Comparison of ENCODE assay signal across 22 cellular contexts in the genomic region with DNA sequence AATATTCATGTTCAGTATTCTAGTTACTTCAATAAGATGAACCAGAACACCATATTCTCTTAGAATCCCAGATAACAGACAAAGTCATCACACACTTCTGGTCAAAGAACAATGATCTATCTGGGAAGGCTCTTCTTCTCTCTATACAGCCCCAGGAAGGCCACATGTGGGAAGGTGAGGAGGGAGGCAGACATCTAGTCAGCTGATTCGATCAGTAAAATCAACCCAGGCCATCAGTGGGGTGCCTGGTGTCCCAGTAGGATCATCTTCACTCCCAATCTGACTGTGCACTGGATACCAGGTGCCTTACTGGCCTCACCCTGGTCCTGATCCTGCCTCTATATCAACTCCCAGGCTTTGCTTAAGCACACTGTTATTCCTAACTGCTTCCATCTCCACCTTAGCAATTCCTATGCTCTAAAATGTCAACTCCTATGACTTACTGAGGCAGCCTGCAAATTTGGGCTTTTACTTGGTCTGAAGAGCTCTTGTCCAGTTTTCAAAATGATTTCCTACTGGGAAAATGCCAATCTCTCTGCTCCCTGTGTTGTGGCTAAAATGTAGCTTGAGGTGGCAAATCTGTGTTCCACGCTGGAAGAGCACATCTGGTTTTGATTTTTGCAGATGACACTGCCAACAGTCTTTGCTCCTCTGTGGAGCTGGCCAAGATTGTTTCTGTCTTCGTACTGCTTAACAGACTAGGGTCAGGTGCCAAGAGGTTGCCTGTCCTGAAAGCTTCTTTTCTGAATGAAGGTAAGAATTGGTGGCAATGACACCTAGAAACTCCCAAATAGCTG.
DNase-seq lines count a peak whose midpoint lies in the region; TF ChIP-seq lines count a peak whose summit lies in the region.
"Had no signal": no experiment of that assay in that cellular context is flagged by ENCODE, and none has a peak within 500 bp of the region (broad histone marks: within the 10 kb centered on the region; RNA-seq: fewer than 3 reads in every experiment).

No MANE protein-coding gene starts in this region.

- H3K36me3 Mint-ChIP-seq in mesothelial cell of epicardium = peaks cover 2% of the 10 kb centered on the region
- H3K36me3 Mint-ChIP-seq: natural killer cell treated with Interleukin-12 subunit alpha and Interleukin-12 subunit beta and Interleukin-15 and Interleukin-18, amount 100 ng/mL, for 72 hours had no signal

- H3K27me3 ChIP-seq in BE2C = no peaks in the 10 kb centered on the region
- H3K27me3 ChIP-seq: tibial artery had no signal

- no peak overlapping the region for H3K4me3 Mint-ChIP-seq in mesothelial cell of epicardium
- H3K4me3 Mint-ChIP-seq: natural killer cell treated with Interleukin-12 subunit alpha and Interleukin-12 subunit beta and Interleukin-15 and Interleukin-18, amount 100 ng/mL, for 72 hours had no signal

- peaks cover 4% of the 10 kb centered on the region for H3K9me3 Mint-ChIP-seq in mesothelial cell of epicardium
- H3K9me3 Mint-ChIP-seq: natural killer cell treated with Interleukin-12 subunit alpha and Interleukin-12 subunit beta and Interleukin-15 and Interleukin-18, amount 100 ng/mL, for 72 hours had no signal

- DNase-seq in BE2C (peak; percentile 61), M059J (ENCODE audit: low read depth) (peak; percentile 14), cerebellar cortex (ENCODE audit: low spot score) (peak; percentile 19), mesothelial cell of epicardium (ENCODE audit: low spot score in 2 of 2, unreplicated experiment in 2 of 2) (no peak), NCI-H510A treated with DMSO at 0.1 percent for 48 hours (lab: John Stamatoyannopoulos, UW) (no peak), cerebellar nuclear complex (lab: John Stamatoyannopoulos, UW) (no peak), SKM-1 treated with dmso at 0.1 percent for 144 hours (lab: John Stamatoyannopoulos, UW; ENCODE audit: unreplicated experiment) (no peak)
- DNase-seq in activated CD4-positive, alpha-beta T cell treated with anti-CD3 and anti-CD28 coated beads, Interleukin-2, amount 50 U/mL, for 48 hours = no peak
- DNase-seq: activated CD4-positive, alpha-beta T cell treated with anti-CD3 and anti-CD28 coated beads for 4 hours; activated effector memory CD4-positive, alpha-beta T cell treated with Interleukin-2 at 50 U/mL for 16 hours; AML-193; Caco-2; caudate nucleus; head of caudate nucleus; left colon; NCI-H1417 treated with DMSO at 0.1 percent for 48 hours; NCI-H526; posterior cingulate gyrus; stimulated activated naive CD4-positive, alpha-beta T cell; T-helper 1 cell; tibial artery had no signal

- H3K4me3 ChIP-seq in BE2C (ENCODE audit: low read depth, low read length) = no peak overlapping the region
- H3K4me3 ChIP-seq: tibial artery had no signal

- TF ChIP-seq CTCF in BE2C (IDR thresholded peaks at IDR 0.05; ENCODE audit: low read depth, low read length) (no peak), mesothelial cell of epicardium (IDR thresholded peaks at IDR 0.05; ENCODE audit: unreplicated experiment) (no peak)

- H3K4me1 ChIP-seq in BE2C = peaks cover 28% of the 10 kb centered on the region
- H3K4me1 ChIP-seq: Caco-2 had no signal

- no peaks in the 10 kb centered on the region for H3K27me3 Mint-ChIP-seq in mesothelial cell of epicardium (ENCODE audit: low read depth)

- H3K27ac Mint-ChIP-seq in mesothelial cell of epicardium = peak overlapping the region; percentile 69
- H3K27ac Mint-ChIP-seq: natural killer cell treated with Interleukin-12 subunit alpha and Interleukin-12 subunit beta and Interleukin-15 and Interleukin-18, amount 100 ng/mL, for 72 hours had no signal

- no peaks in the 10 kb centered on the region for H3K36me3 ChIP-seq in BE2C
- H3K36me3 ChIP-seq: tibial artery had no signal

- H3K9me3 ChIP-seq in BE2C = no peaks in the 10 kb centered on the region
- H3K9me3 ChIP-seq: Caco-2, tibial artery had no signal

- peaks cover 65% of the 10 kb centered on the region for H3K4me1 Mint-ChIP-seq in mesothelial cell of epicardium

Comparison
In these comparisons a context has a peak if more than half of its experiments do, and no peak if none do; other contexts are left out.
1. DNase-seq: peak in BE2C (single experiment), M059J (single experiment) and cerebellar cortex (single experiment); none in mesothelial cell of epicardium (0 of 2), NCI-H510A treated with DMSO at 0.1 percent for 48 hours (single experiment), cerebellar nuclear complex (0 of 2), activated CD4-positive, alpha-beta T cell treated with anti-CD3 and anti-CD28 coated beads, Interleukin-2, amount 50 U/mL, for 48 hours (0 of 2) and SKM-1 treated with dmso at 0.1 percent for 144 hours (single experiment).